Comparison of ENCODE assay signal across 17 cellular contexts in the genomic region with DNA sequence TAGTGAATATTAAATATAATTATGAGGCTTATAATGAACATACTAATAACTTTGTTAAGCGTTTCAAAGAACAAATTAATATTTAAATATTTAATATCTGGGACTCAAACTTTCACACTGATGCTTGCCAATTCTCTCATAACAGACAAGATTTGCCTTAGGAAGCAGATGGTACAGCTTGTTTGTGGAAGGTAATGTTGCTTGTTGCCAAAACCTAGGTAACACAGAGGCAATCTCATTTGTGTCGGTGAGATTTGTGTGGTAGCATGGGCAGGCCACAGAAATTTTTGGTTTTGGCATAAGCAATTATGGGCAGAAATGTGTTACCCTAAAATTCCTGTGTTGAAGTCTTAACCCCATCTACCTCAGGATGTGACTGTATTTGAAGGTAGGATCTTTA.
DNase-seq lines count a peak whose midpoint lies in the region; FAIRE-seq and TF ChIP-seq lines count a peak whose summit lies in the region.
"Had no signal": no experiment of that assay in that cellular context is flagged by ENCODE, and none has a peak within 500 bp of the region (broad histone marks: within the 10 kb centered on the region; RNA-seq: fewer than 3 reads in every experiment).

No MANE protein-coding gene starts in this region.

- TF ChIP-seq CTCF in RWPE1 (conservative IDR thresholded peaks at IDR 0.05; ENCODE audit: low read depth), result no peak
- TF ChIP-seq CTCF in kidney (IDR thresholded peaks at IDR 0.05; ENCODE audit: borderline replicate concordance, extremely low read depth, insufficient read depth), result no peak

- H3K4me3 ChIP-seq in kidney (ENCODE audit: low read length in 2 of 2), result no peak overlapping the region
- H3K4me3 ChIP-seq: GM23248 had no signal

- POLR2A ChIA-PET in RWPE1 (lab: Yijun Ruan, JAX; ENCODE audit: low non-redundant PET), result no interaction called here

- no peak overlapping the region for H3K9ac ChIP-seq in kidney (ENCODE audit: low read length in 2 of 2)
- H3K9ac ChIP-seq: GM23248 had no signal

- FAIRE-seq in kidney (lab: Jason Lieb, UNC), result no peak
- FAIRE-seq: G401.6, GM12892, GM19239, H1 had no signal

- H3K9me3 ChIP-seq in kidney (ENCODE audit: control insufficient read depth in 1 of 2, low read length in 2 of 2), result no peaks in the 10 kb centered on the region

- CTCF ChIA-PET in RWPE1 (lab: Yijun Ruan, JAX), result no interaction called here

- DNase-seq in NCI-H1694 (lab: John Stamatoyannopoulos, UW), result peak; percentile 64
- peak; percentile 37 for DNase-seq in NCI-H82 (lab: John Stamatoyannopoulos, UW)
- peak; percentile 69 for DNase-seq in cerebellar cortex (ENCODE audit: low spot score)
- DNase-seq in HCEC 1CT, result no peak
- DNase-seq in RWPE1 (ENCODE audit: low spot score), result no peak
- DNase-seq in kidney, result no peak
- DNase-seq: Calu3; CD4-positive, alpha-beta memory T cell; COR-L47; DMS53; DMS79 treated with DMSO at 0.1 percent for 48 hours; GM23248; H7 had no signal

- H3K4me1 ChIP-seq in kidney (ENCODE audit: control insufficient read depth in 1 of 2, insufficient read depth in 1 of 2, low read depth in 1 of 2, low read length in 2 of 2), result no peaks in the 10 kb centered on the region

- intact Hi-C loops in kidney (cut with DNase I), result no loop called here

- no peak overlapping the region for H3K27ac ChIP-seq in RWPE1
- H3K27ac ChIP-seq in kidney (ENCODE audit: low read depth in 2 of 2, low read length in 2 of 2), result no peak overlapping the region
- H3K27ac ChIP-seq: GM23248 had no signal

- no peaks in the 10 kb centered on the region for H3K36me3 ChIP-seq in kidney (ENCODE audit: control insufficient read depth in 1 of 2, insufficient read depth in 2 of 2, low read length in 2 of 2)

Comparison
In these comparisons a context has a peak if more than half of its experiments do, and no peak if none do; other contexts are left out.
1. DNase-seq: peak in NCI-H1694 (single experiment), NCI-H82 (single experiment) and cerebellar cortex (single experiment); none in HCEC 1CT (single experiment), RWPE1 (single experiment) and kidney (single experiment).